In the genomic region with DNA sequence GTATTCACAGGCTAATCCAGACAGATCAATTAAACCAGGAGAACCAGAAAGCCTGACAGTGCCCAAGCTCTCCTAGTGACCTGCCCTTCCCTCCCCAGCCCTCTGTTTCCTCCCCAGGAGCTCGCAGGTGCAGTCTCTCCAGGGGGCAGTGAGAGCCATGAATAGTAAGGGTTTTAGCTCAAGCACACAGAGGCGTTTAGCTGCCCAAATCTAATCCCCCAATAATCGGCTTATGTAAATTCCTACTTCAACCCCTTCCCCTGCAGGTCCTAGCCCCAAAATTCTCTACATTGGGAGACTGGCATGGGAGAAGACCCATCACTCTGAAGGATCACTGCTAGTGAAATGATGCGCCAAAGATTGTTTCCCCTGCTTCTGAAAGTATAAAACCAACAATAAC, we compare ENCODE assay signal across 18 cellular contexts. TPM values are rescaled to one million over a fixed set of nuclear protein-coding genes. Genes with fewer than 3 reads are reported as not detected.
"Had no signal": no experiment of that assay in that cellular context is flagged by ENCODE, and none has a peak within 500 bp of the region (broad histone marks: within the 10 kb centered on the region; RNA-seq: fewer than 3 reads in every experiment).

No MANE protein-coding gene starts in this region.

- H3K36me3 ChIP-seq: breast epithelium, esophagus squamous epithelium, heart left ventricle, pancreas, upper lobe of right lung had no signal

- H3K27ac ChIP-seq: breast epithelium, dorsolateral prefrontal cortex, esophagus squamous epithelium, heart left ventricle, pancreas, testis, upper lobe of right lung had no signal

- H3K27ac Mint-ChIP-seq: activated CD8-positive, alpha-beta T cell treated with anti-CD3 and anti-CD28 coated beads, Interleukin-2, amount 10 ng/mL, durations not matched to agents 7 days and 5 days; nephron progenitor cell; stimulated activated naive CD8-positive, alpha-beta T cell treated with anti-CD3 and anti-CD28 coated beads, Interleukin-15, Interleukin-2, amounts not matched to agents 100 ng/mL and 50 ng/mL, for 24 hours had no signal

- H3K4me3 Mint-ChIP-seq: activated CD8-positive, alpha-beta T cell treated with anti-CD3 and anti-CD28 coated beads, Interleukin-2, amount 10 ng/mL, durations not matched to agents 7 days and 5 days; nephron progenitor cell; stimulated activated naive CD8-positive, alpha-beta T cell treated with anti-CD3 and anti-CD28 coated beads, Interleukin-15, Interleukin-2, amounts not matched to agents 100 ng/mL and 50 ng/mL, for 24 hours had no signal

- H3K4me1 ChIP-seq: breast epithelium, pancreas had no signal

- H3K9me3 Mint-ChIP-seq: nephron progenitor cell; stimulated activated naive CD8-positive, alpha-beta T cell treated with anti-CD3 and anti-CD28 coated beads, Interleukin-15, Interleukin-2, amounts not matched to agents 100 ng/mL and 50 ng/mL, for 24 hours had no signal

- H3K9me3 ChIP-seq: breast epithelium, esophagus squamous epithelium, heart left ventricle, pancreas, testis, upper lobe of right lung had no signal

- H3K4me3 ChIP-seq: breast epithelium, dorsolateral prefrontal cortex, esophagus squamous epithelium, heart left ventricle, pancreas, testis, upper lobe of right lung had no signal

- FAIRE-seq: pancreas had no signal

- DNase-seq: activated CD4-positive, alpha-beta T cell treated with anti-CD3 and anti-CD28 coated beads for 4 hours; activated CD8-positive, alpha-beta memory T cell treated with anti-CD3 and anti-CD28 coated beads, Interleukin-2, amount 50 U/mL, for 48 hours; activated CD8-positive, alpha-beta T cell treated with anti-CD3 and anti-CD28 coated beads, Interleukin-2, amount 10 ng/mL, durations not matched to agents 7 days and 5 days; activated naive CD4-positive, alpha-beta T cell; dorsolateral prefrontal cortex; esophagus squamous epithelium; foreskin fibroblast; heart left ventricle; left ventricle myocardium superior; mesenchymal stem cell; nephron progenitor cell; pancreas; stimulated activated CD4-positive, alpha-beta T cell treated with anti-CD3 and anti-CD28 coated beads, Interleukin-4, amount 100 ng/mL, for 24 hours; testis; upper lobe of right lung had no signal

- ATAC-seq: activated CD8-positive, alpha-beta T cell treated with anti-CD3 and anti-CD28 coated beads, Interleukin-2, amount 10 ng/mL, durations not matched to agents 7 days and 5 days; heart left ventricle; left ventricle myocardium superior; pancreas; upper lobe of right lung had no signal

- H3K27me3 ChIP-seq: testis had no signal

RNA-seq across cellular contexts. Expression of gene TAL2, which starts 10.5 kb away (rescaled TPM):
- total RNA-seq: aorta, breast epithelium, esophagus squamous epithelium, heart left ventricle, left ventricle myocardium superior, testis, upper lobe of right lung had no signal
- polyA plus RNA-seq: aorta had no signal
